In the genomic region with DNA sequence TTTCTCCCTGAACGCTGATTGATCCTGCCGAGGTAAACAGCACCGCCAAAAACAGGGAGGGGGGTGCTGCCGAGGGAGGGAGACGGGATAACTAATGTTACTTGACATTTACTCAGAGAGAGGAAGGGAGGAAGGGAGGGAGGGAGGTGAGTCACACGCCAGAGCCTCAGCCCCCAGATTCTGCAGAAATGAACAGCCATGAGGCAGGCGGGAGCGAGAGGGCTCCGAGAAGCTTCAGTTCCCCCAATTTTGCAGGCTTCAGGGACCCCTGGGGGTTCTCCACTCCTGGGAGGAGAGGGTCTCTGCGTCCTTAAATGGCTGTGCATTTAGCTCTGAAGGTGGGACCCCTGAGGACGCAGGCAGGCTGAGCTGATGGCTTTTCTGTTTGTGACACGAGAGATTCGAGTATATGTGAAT, we compare ENCODE assay signal across 8 cellular contexts. TPM values are rescaled to one million over a fixed set of nuclear protein-coding genes. Genes with fewer than 3 reads are reported as not detected.
A peak's percentile ranks its signal among the peaks of the same experiment; 100 is the strongest.
DNase-seq lines count a peak whose midpoint lies in the region; ATAC-seq and TF ChIP-seq lines count a peak whose summit lies in the region.

No MANE protein-coding gene starts in this region.

- ATAC-seq in HG03159 (IDR thresholded peaks at IDR 0.05; ENCODE audit: unreplicated experiment) = no peak

- peak; percentile 81 for DNase-seq in activated effector memory CD4-positive, alpha-beta T cell treated with anti-CD3 and anti-CD28 coated beads, Interleukin-2, amount 50 U/mL, for 16 hours
- DNase-seq in activated effector memory CD4-positive, alpha-beta T cell treated with Interleukin-2 at 50 U/mL for 16 hours = no peak
- DNase-seq in activated CD8-positive, alpha-beta memory T cell treated with anti-CD3 and anti-CD28 coated beads for 4 hours (ENCODE audit: low read depth in 2 of 2) = peak; percentile 20 to 63
- peak; percentile 54 for DNase-seq in fibroblast of villous mesenchyme (ENCODE audit: low read depth)
- DNase-seq in stimulated activated CD4-positive, alpha-beta T cell treated with anti-CD3 and anti-CD28 coated beads, TNF-alpha, amount 100 ng/mL, for 1 hour (ENCODE audit: low read depth in 3 of 3, low spot score in 1 of 3) = peak in 2 of 3 donors; percentile 26 to 45
- DNase-seq in esophagus squamous epithelium (lab: John Stamatoyannopoulos, UW) = no peak
- no peak for DNase-seq in NCI-H1930 (lab: John Stamatoyannopoulos, UW)

- H3K27me3 ChIP-seq in esophagus squamous epithelium = peaks cover 0 to 2% (median 0%) of the 10 kb centered on the region in 4 donors

- intact Hi-C loops in esophagus squamous epithelium (cut with DNase I) = no loop called here

- TF ChIP-seq CTCF in fibroblast of villous mesenchyme (IDR thresholded peaks at IDR 0.05; ENCODE audit: insufficient read depth, low read depth, low read length) = no peak
- TF ChIP-seq CTCF in esophagus squamous epithelium (IDR thresholded peaks at IDR 0.05) = no peak

- H3K4me1 ChIP-seq in esophagus squamous epithelium = peaks cover 4 to 12% (median 8%) of the 10 kb centered on the region in 3 donors

- TF ChIP-seq POLR2A in esophagus squamous epithelium (IDR thresholded peaks at IDR 0.05) = no peak

- 6 to 34% methylated on average over 7 to 12 of the region's 13 CpGs for WGBS in esophagus squamous epithelium, 2 donors

- no peaks in the 10 kb centered on the region for H3K9me3 ChIP-seq in esophagus squamous epithelium

- H3K4me3 ChIP-seq in fibroblast of villous mesenchyme (ENCODE audit: low read depth, low read length) (no peak overlapping the region), esophagus squamous epithelium (peak overlapping the region in 1 of 4 donors; percentile 30)

- peak overlapping the region in 1 of 4 donors; percentile 16 for H3K27ac ChIP-seq in esophagus squamous epithelium

- H3K36me3 ChIP-seq in esophagus squamous epithelium = no peaks in the 10 kb centered on the region

RNA-seq across cellular contexts. Expression of a gene that starts 59.1 kb away (rescaled TPM):
- total RNA-seq in fibroblast of villous mesenchyme (60.5 and 75.7 TPM in 2 replicates), esophagus squamous epithelium (1 to 10 TPM; 6.1 to 8.7 (median 7.2) TPM)

Comparison
In these comparisons a context has a peak if more than half of its experiments do, and no peak if none do; other contexts are left out.
1. DNase-seq: peak in activated effector memory CD4-positive, alpha-beta T cell treated with anti-CD3 and anti-CD28 coated beads, Interleukin-2, amount 50 U/mL, for 16 hours (single experiment), activated CD8-positive, alpha-beta memory T cell treated with anti-CD3 and anti-CD28 coated beads for 4 hours (2 of 2), fibroblast of villous mesenchyme (single experiment) and stimulated activated CD4-positive, alpha-beta T cell treated with anti-CD3 and anti-CD28 coated beads, TNF-alpha, amount 100 ng/mL, for 1 hour (2 of 3); none in activated effector memory CD4-positive, alpha-beta T cell treated with Interleukin-2 at 50 U/mL for 16 hours (single experiment), esophagus squamous epithelium (single experiment) and NCI-H1930 (0 of 2).